19 cellular contexts compared by ENCODE assay signal in the genomic region with DNA sequence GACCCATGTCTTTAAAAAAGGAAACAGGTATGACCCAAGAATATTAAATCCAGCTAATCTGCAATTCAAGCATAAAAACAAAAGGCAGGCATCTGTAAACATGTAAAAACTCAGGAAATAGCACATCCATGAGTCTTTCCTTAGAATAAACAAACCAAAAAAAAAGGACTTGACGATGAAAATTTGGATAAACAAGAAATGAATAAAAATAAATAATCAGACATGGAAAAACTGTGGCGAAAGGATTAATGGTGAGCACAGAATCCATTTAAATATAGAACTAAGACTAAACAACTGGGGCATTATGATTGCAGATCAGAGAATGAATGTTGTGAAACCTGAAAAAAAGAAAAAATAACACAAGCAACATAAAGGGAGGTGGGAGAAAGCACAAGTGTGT.
"Had no signal": no experiment of that assay in that cellular context is flagged by ENCODE, and none has a peak within 500 bp of the region (broad histone marks: within the 10 kb centered on the region; RNA-seq: fewer than 3 reads in every experiment).

No MANE protein-coding gene starts in this region.

- FAIRE-seq: TTC549 had no signal

- H3K4me1 ChIP-seq: prostate gland had no signal

- ATAC-seq: left cardiac atrium; natural killer cell; right lobe of liver; stimulated activated naive B cell treated with anti-CD40 and anti-IgM and Interleukin-4, amounts not matched to agents 10 μg/mL and 1 μg/mL and 100 μg/mL, for 72 hours; T-helper 17 cell had no signal

- H3K4me1 Mint-ChIP-seq: natural killer cell; stimulated activated naive B cell treated with anti-CD40 and anti-IgM and Interleukin-4, amounts not matched to agents 10 μg/mL and 1 μg/mL and 100 μg/mL, for 72 hours; T-helper 17 cell had no signal

- H3K27ac Mint-ChIP-seq: activated T-helper 2 cell treated with anti-CD3 and anti-CD28 coated beads, Interferon-gamma antibody, Interleukin-2, Interleukin-4, amounts not matched to agents 10 μg/mL and 5 μg/mL and 100 μg/mL, durations not matched to agents 14 hours and 24 hours and 36 hours; brain; natural killer cell; stimulated activated naive B cell treated with anti-CD40 and anti-IgM and Interleukin-4, amounts not matched to agents 10 μg/mL and 1 μg/mL and 100 μg/mL, for 72 hours; T-helper 17 cell had no signal

- H3K36me3 Mint-ChIP-seq: brain; natural killer cell; stimulated activated naive B cell treated with anti-CD40 and anti-IgM and Interleukin-4, amounts not matched to agents 10 μg/mL and 1 μg/mL and 100 μg/mL, for 72 hours had no signal

- H3K27me3 ChIP-seq: right lobe of liver had no signal

- H3K9me3 ChIP-seq: prostate gland, right lobe of liver had no signal

- H3K4me3 ChIP-seq: lung, prostate gland, right lobe of liver had no signal

- H3K9me3 Mint-ChIP-seq: activated T-helper 2 cell treated with anti-CD3 and anti-CD28 coated beads, Interferon-gamma antibody, Interleukin-2, Interleukin-4, amounts not matched to agents 10 μg/mL and 5 μg/mL and 100 μg/mL, durations not matched to agents 14 hours and 24 hours and 36 hours; brain; stimulated activated naive B cell treated with anti-CD40 and anti-IgM and Interleukin-4, amounts not matched to agents 10 μg/mL and 1 μg/mL and 100 μg/mL, for 72 hours had no signal

- H3K4me3 Mint-ChIP-seq: brain; natural killer cell; stimulated activated naive B cell treated with anti-CD40 and anti-IgM and Interleukin-4, amounts not matched to agents 10 μg/mL and 1 μg/mL and 100 μg/mL, for 72 hours; T-helper 17 cell had no signal

- DNase-seq: activated CD4-positive, alpha-beta T cell treated with anti-CD3 and anti-CD28 coated beads, Interleukin-2, amount 50 U/mL, for 1 hour; activated CD4-positive, CD25-positive, alpha-beta regulatory T cell; activated naive CD4-positive, alpha-beta T cell treated with anti-CD3 and anti-CD28 coated beads, Interleukin-2, amount 50 U/mL, for 16 hours; amniotic stem cell; cerebellar nuclear complex; hypothalamus; left cardiac atrium; natural killer cell; occipital lobe; right lobe of liver; stimulated activated CD4-positive, alpha-beta T cell treated with anti-CD3 and anti-CD28 coated beads, Interleukin-1b, Interleukin-23, amount 100 ng/mL, for 48 hours; stimulated activated naive B cell treated with anti-CD40 and anti-IgM and Interleukin-4, amounts not matched to agents 10 μg/mL and 1 μg/mL and 100 μg/mL, for 72 hours; T-helper 17 cell; trophoblast cell had no signal

- H3K36me3 ChIP-seq: prostate gland, right lobe of liver had no signal

- H3K27ac ChIP-seq: prostate gland, right lobe of liver had no signal

- H3K27me3 Mint-ChIP-seq: brain; stimulated activated naive B cell treated with anti-CD40 and anti-IgM and Interleukin-4, amounts not matched to agents 10 μg/mL and 1 μg/mL and 100 μg/mL, for 72 hours had no signal
